13 cellular contexts compared by ENCODE assay signal in genomic region chr10:5711637-5712036, GRCh38. TPM values are rescaled to one million over a fixed set of nuclear protein-coding genes. Genes with fewer than 3 reads are reported as not detected.
DNase-seq lines count a peak whose midpoint lies in the region; ATAC-seq and TF ChIP-seq lines count a peak whose summit lies in the region.
"Had no signal": no experiment of that assay in that cellular context is flagged by ENCODE, and none has a peak within 500 bp of the region (broad histone marks: within the 10 kb centered on the region; RNA-seq: fewer than 3 reads in every experiment).

No MANE protein-coding gene starts in this region.

- no peak for DNase-seq in activated T-cell treated with anti-CD3 and anti-CD28 coated beads, Interleukin-2, amount 50 U/mL, for 4 hours
- DNase-seq in activated T-cell treated with anti-CD3 and anti-CD28 coated beads, Interleukin-2, amount 50 U/mL, for 1 hour, result no peak
- DNase-seq in activated B cell treated with CpG ODN at 0.5 μM for 24 hours (no peak), foreskin melanocyte (peak; percentile 63), HCEC 1CT (no peak), NCI-H748 (lab: John Stamatoyannopoulos, UW; ENCODE audit: unreplicated experiment) (no peak), GM19238 (ENCODE audit: insufficient read length, low spot score) (no peak)
- no peak for DNase-seq in stimulated activated effector memory CD8-positive, alpha-beta T cell treated with anti-CD3 and anti-CD28 coated beads, Interleukin-12 subunit alpha, Interleukin-12 subunit beta, amount 100 ng/mL, for 72 hours (ENCODE audit: low spot score in 2 of 2)
- DNase-seq: activated CD4-positive, alpha-beta T cell treated with anti-CD3 and anti-CD28 coated beads, Interleukin-2, amount 50 U/mL, for 1 hour; NCI-H510A treated with DMSO at 0.1 percent for 48 hours; occipital lobe; stimulated activated CD4-positive, alpha-beta T cell treated with anti-CD3 and anti-CD28 coated beads, Interleukin-2, amount 100 ng/mL, for 48 hours had no signal

- TF ChIP-seq CTCF in activated B cell treated with CpG ODN at 0.5 μM for 24 hours (IDR thresholded peaks at IDR 0.05), result no peak

- intact Hi-C loops in activated B cell treated with CpG ODN at 0.5 μM for 24 hours (cut with micrococcal nuclease), result loop anchor here (1.0 to 10.0 kb wide), 4 partner anchors 19 to 267 kb away; no protein-coding TSS in a partner anchor

- peak overlapping the region; percentile 74 for H3K4me3 Mint-ChIP-seq in activated T-cell treated with anti-CD3 and anti-CD28 coated beads, Interleukin-2, amount 50 U/mL, for 4 hours
- peak overlapping the region; percentile 52 for H3K4me3 Mint-ChIP-seq in activated B cell treated with CpG ODN at 0.5 μM for 24 hours
- peak overlapping the region; percentile 53 for H3K4me3 Mint-ChIP-seq in stimulated activated effector memory CD8-positive, alpha-beta T cell treated with anti-CD3 and anti-CD28 coated beads, Interleukin-12 subunit alpha, Interleukin-12 subunit beta, amount 100 ng/mL, for 72 hours

- peak overlapping the region; percentile 37 for H3K27ac Mint-ChIP-seq in activated B cell treated with CpG ODN at 0.5 μM for 24 hours
- peak overlapping the region; percentile 15 for H3K27ac Mint-ChIP-seq in stimulated activated effector memory CD8-positive, alpha-beta T cell treated with anti-CD3 and anti-CD28 coated beads, Interleukin-12 subunit alpha, Interleukin-12 subunit beta, amount 100 ng/mL, for 72 hours

- POLR2A ChIA-PET in activated B cell treated with CpG ODN at 0.5 μM for 24 hours (lab: Charles Lee), result interaction anchor here (1.2 to 1.6 kb wide), 4 partner anchors 9 to 102 kb away, joined by 4 to 7 read pairs (median 5); partner anchors contain the start of genes GDI2 and TASOR2

- ATAC-seq in activated T-cell treated with anti-CD3 and anti-CD28 coated beads, Interleukin-2, amount 50 U/mL, for 4 hours, result no peak
- no peak for ATAC-seq in activated B cell treated with CpG ODN at 0.5 μM for 24 hours (ENCODE audit: low read depth)
- no peak for ATAC-seq in stimulated activated effector memory CD8-positive, alpha-beta T cell treated with anti-CD3 and anti-CD28 coated beads, Interleukin-12 subunit alpha, Interleukin-12 subunit beta, amount 100 ng/mL, for 72 hours
- ATAC-seq: esophagus mucosa had no signal

- H3K4me1 Mint-ChIP-seq in activated T-cell treated with anti-CD3 and anti-CD28 coated beads, Interleukin-2, amount 50 U/mL, for 4 hours (ENCODE audit: low read depth), result peaks cover 63% of the 10 kb centered on the region
- peaks cover 72% of the 10 kb centered on the region for H3K4me1 Mint-ChIP-seq in activated B cell treated with CpG ODN at 0.5 μM for 24 hours
- H3K4me1 Mint-ChIP-seq in stimulated activated effector memory CD8-positive, alpha-beta T cell treated with anti-CD3 and anti-CD28 coated beads, Interleukin-12 subunit alpha, Interleukin-12 subunit beta, amount 100 ng/mL, for 72 hours, result peaks cover 53% of the 10 kb centered on the region

- CTCF ChIA-PET in activated B cell treated with CpG ODN at 0.5 μM for 24 hours (lab: Charles Lee), result no interaction called here

- no peaks in the 10 kb centered on the region for H3K27me3 Mint-ChIP-seq in activated T-cell treated with anti-CD3 and anti-CD28 coated beads, Interleukin-2, amount 50 U/mL, for 4 hours (ENCODE audit: low read depth)
- no peaks in the 10 kb centered on the region for H3K27me3 Mint-ChIP-seq in activated B cell treated with CpG ODN at 0.5 μM for 24 hours

- H3K9me3 Mint-ChIP-seq in activated T-cell treated with anti-CD3 and anti-CD28 coated beads, Interleukin-2, amount 50 U/mL, for 4 hours, result no peaks in the 10 kb centered on the region
- H3K9me3 Mint-ChIP-seq in activated B cell treated with CpG ODN at 0.5 μM for 24 hours, result no peaks in the 10 kb centered on the region
- no peaks in the 10 kb centered on the region for H3K9me3 Mint-ChIP-seq in stimulated activated effector memory CD8-positive, alpha-beta T cell treated with anti-CD3 and anti-CD28 coated beads, Interleukin-12 subunit alpha, Interleukin-12 subunit beta, amount 100 ng/mL, for 72 hours

- peaks cover 14% of the 10 kb centered on the region for H3K36me3 Mint-ChIP-seq in activated T-cell treated with anti-CD3 and anti-CD28 coated beads, Interleukin-2, amount 50 U/mL, for 4 hours (ENCODE audit: insufficient read depth)
- peaks cover 3% of the 10 kb centered on the region for H3K36me3 Mint-ChIP-seq in activated B cell treated with CpG ODN at 0.5 μM for 24 hours (ENCODE audit: low read depth)
- no peaks in the 10 kb centered on the region for H3K36me3 Mint-ChIP-seq in stimulated activated effector memory CD8-positive, alpha-beta T cell treated with anti-CD3 and anti-CD28 coated beads, Interleukin-12 subunit alpha, Interleukin-12 subunit beta, amount 100 ng/mL, for 72 hours

RNA-seq across cellular contexts. Expression of gene TASOR2, which starts 27.0 kb away (rescaled TPM):
- 100 to 1,000 TPM in 2 of 3 donors, 10 to 100 TPM in 1; 93.4 to 115 (median 109) TPM for total RNA-seq in activated T-cell treated with anti-CD3 and anti-CD28 coated beads, Interleukin-2, amount 50 U/mL, for 4 hours
- total RNA-seq in activated B cell treated with CpG ODN at 0.5 μM for 24 hours, result 69.8 and 81.4 TPM in 2 replicates

RNA-seq across cellular contexts. Expression of gene ASB13, which starts 45.2 kb away (rescaled TPM):
- 10 to 100 TPM in 1 of 3 donors, 1 to 10 TPM in 2; 7.4 to 15.3 (median 8.0) TPM for total RNA-seq in activated T-cell treated with anti-CD3 and anti-CD28 coated beads, Interleukin-2, amount 50 U/mL, for 4 hours
- 3.3 and 3.5 TPM in 2 replicates for total RNA-seq in activated B cell treated with CpG ODN at 0.5 μM for 24 hours
